Comparison of ENCODE assay signal across 1 cellular context in genomic region chr11:92550411-92550810, GRCh38.
TF ChIP-seq lines count a peak whose summit lies in the region.

No MANE protein-coding gene starts in this region.

TF ChIP-seq in H1, 55 proteins besides CTCF, POLR2A, EP300 and RAD21 (continued from another document):
- TF ChIP-seq CHD7 (IDR thresholded peaks at IDR 0.05; ENCODE audit: insufficient replicate concordance, low read length), result peak; percentile 71
- no peak for TF ChIP-seq NRF1 (IDR thresholded peaks at IDR 0.05; ENCODE audit: low read depth, low read length)
- TF ChIP-seq RNF2 (IDR thresholded peaks at IDR 0.05; ENCODE audit: borderline replicate concordance, low read depth, low read length, missing control alignments, poor library complexity, severe bottlenecking), result no peak
- TF ChIP-seq HDAC2 (IDR thresholded peaks at IDR 0.05; ENCODE audit: borderline replicate concordance in 1 of 2, low read depth in 2 of 2, low read length in 2 of 2), result peak in 1 of 2 experiments; percentile 84; a peak in 3 of 4 replicates
- TF ChIP-seq SP1 (IDR thresholded peaks at IDR 0.05; ENCODE audit: low read depth, low read length), result peak; percentile 59; the same call in 1 of the 2 replicates
- no peak for TF ChIP-seq JUN (IDR thresholded peaks at IDR 0.05; ENCODE audit: low read depth, low read length)
- peak; percentile 2; the same call in 1 of the 2 replicates for TF ChIP-seq POU5F1 (IDR thresholded peaks at IDR 0.05; ENCODE audit: low read depth, low read length)
- no peak for TF ChIP-seq GTF2F1 (IDR thresholded peaks at IDR 0.05; ENCODE audit: borderline replicate concordance, low read depth, low read length)
- no peak for TF ChIP-seq CTBP2 (IDR thresholded peaks at IDR 0.05; ENCODE audit: borderline replicate concordance, insufficient read depth, insufficient read length, low read length)
- TF ChIP-seq, protein P1, sequence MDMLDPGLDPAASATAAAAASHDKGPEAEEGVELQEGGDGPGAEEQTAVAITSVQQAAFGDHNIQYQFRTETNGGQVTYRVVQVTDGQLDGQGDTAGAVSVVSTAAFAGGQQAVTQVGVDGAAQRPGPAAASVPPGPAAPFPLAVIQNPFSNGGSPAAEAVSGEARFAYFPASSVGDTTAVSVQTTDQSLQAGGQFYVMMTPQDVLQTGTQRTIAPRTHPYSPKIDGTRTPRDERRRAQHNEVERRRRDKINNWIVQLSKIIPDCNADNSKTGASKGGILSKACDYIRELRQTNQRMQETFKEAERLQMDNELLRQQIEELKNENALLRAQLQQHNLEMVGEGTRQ (IDR thresholded peaks at IDR 0.05; ENCODE audit: low read length), result no peak
- TF ChIP-seq SP4 (IDR thresholded peaks at IDR 0.05; ENCODE audit: low read length), result no peak
- TF ChIP-seq TCF12 (IDR thresholded peaks at IDR 0.05; ENCODE audit: low read depth, low read length), result 0 out of 2 replicates have a peak, but pooled peaks have one; percentile 58
- TF ChIP-seq SIX5 (IDR thresholded peaks at IDR 0.05; ENCODE audit: low read depth, low read length), result no peak
- TF ChIP-seq CHD1 (IDR thresholded peaks at IDR 0.05; ENCODE audit: low read depth, low read length), result no peak
- no peak for TF ChIP-seq BACH1 (IDR thresholded peaks at IDR 0.05; ENCODE audit: low read length)
- TF ChIP-seq TEAD4 (IDR thresholded peaks at IDR 0.05; ENCODE audit: low read depth, low read length), result peak; percentile 85
- no peak for TF ChIP-seq ATF3 (IDR thresholded peaks at IDR 0.05; ENCODE audit: insufficient read depth, low read depth, low read length)
- TF ChIP-seq RXRA (IDR thresholded peaks at IDR 0.05; ENCODE audit: insufficient read depth, low read depth, low read length), result no peak
- TF ChIP-seq EZH2 (IDR thresholded peaks at IDR 0.05; ENCODE audit: low read depth, low read length, severe bottlenecking), result no peak
- TF ChIP-seq PHF8 (conservative IDR thresholded peaks at IDR 0.05; ENCODE audit: low read depth, low read length), result no peak
- TF ChIP-seq CHD2 (IDR thresholded peaks at IDR 0.05; ENCODE audit: low read length), result 0 out of 2 replicates have a peak, but pooled peaks have one; percentile 44
- TF ChIP-seq, protein P2, sequence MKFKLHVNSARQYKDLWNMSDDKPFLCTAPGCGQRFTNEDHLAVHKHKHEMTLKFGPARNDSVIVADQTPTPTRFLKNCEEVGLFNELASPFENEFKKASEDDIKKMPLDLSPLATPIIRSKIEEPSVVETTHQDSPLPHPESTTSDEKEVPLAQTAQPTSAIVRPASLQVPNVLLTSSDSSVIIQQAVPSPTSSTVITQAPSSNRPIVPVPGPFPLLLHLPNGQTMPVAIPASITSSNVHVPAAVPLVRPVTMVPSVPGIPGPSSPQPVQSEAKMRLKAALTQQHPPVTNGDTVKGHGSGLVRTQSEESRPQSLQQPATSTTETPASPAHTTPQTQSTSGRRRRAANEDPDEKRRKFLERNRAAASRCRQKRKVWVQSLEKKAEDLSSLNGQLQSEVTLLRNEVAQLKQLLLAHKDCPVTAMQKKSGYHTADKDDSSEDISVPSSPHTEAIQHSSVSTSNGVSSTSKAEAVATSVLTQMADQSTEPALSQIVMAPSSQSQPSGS (IDR thresholded peaks at IDR 0.05; ENCODE audit: low read length), result 0 out of 2 replicates have a peak, but pooled peaks have one; percentile 62
- TF ChIP-seq RBBP5 (IDR thresholded peaks at IDR 0.05; ENCODE audit: borderline replicate concordance, low read depth, low read length), result no peak
- no peak for TF ChIP-seq TAF7 (optimal IDR thresholded peaks at IDR 0.05; ENCODE audit: borderline replicate concordance, low read depth, low read length)
- peak; percentile 77; the same call in 1 of the 2 replicates for TF ChIP-seq YY1 (IDR thresholded peaks at IDR 0.05; ENCODE audit: low read depth, low read length)
